12 cellular contexts compared by ENCODE assay signal in the genomic region with DNA sequence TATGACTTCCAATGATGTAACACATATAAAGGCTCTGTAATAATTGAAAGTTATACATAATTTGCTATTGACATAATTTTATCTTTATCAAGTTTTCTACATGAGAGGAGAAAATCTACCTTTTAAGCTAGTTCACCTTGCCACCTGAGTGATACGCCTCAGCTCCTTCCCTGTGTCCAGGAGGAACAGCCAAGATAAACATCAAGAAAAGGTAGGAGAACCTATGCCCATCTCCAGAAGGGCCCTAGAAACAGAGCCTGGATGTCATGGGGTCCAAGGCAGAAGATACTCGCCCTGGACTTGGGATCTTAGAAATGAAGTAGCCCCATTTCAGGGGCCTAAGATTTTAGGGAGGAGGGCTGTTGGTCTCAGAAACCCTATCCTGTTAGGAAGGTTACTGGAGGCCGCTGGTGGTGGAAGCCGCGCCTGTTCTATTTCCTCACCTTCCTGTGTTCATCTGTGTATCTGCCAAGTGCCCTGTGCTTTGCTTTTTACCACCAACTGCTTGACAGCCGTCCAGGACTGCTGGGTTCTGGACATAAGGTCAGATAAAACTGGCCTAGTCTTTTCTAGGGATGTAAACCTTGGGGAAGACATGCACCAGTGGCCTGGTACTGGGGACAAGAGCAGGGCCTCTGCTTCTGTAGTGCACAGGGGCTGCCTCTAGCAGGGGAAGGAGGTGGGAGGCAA.
DNase-seq lines count a peak whose midpoint lies in the region; ATAC-seq and TF ChIP-seq lines count a peak whose summit lies in the region.
"Had no signal": no experiment of that assay in that cellular context is flagged by ENCODE, and none has a peak within 500 bp of the region (broad histone marks: within the 10 kb centered on the region; RNA-seq: fewer than 3 reads in every experiment).

No MANE protein-coding gene starts in this region.

- no peaks in the 10 kb centered on the region; the same call in 1 of the 2 replicates for H3K36me3 ChIP-seq in RWPE2 (ENCODE audit: low read depth)
- H3K36me3 ChIP-seq in mucosa of descending colon (ENCODE audit: low read depth) = no peaks in the 10 kb centered on the region
- no peaks in the 10 kb centered on the region for H3K36me3 ChIP-seq in mesendoderm (ENCODE audit: control insufficient read depth, insufficient read depth, low read length)

- H3K4me1 ChIP-seq in RWPE2 (ENCODE audit: insufficient read depth, poor library complexity, severe bottlenecking) (peaks cover 35% of the 10 kb centered on the region), mucosa of descending colon (ENCODE audit: low read depth) (peaks cover 25% of the 10 kb centered on the region), mesendoderm (ENCODE audit: control insufficient read depth, low read depth, low read length) (no peaks in the 10 kb centered on the region)

- no peak for ATAC-seq in RWPE2 (ENCODE audit: low read depth)
- ATAC-seq in mucosa of descending colon = peak; percentile 73
- ATAC-seq: activated CD8-positive, alpha-beta T cell treated with anti-CD3 and anti-CD28 coated beads for 36 hours; naive thymus-derived CD4-positive, alpha-beta T cell had no signal

- intact Hi-C loops in mucosa of descending colon (cut with DNase I, micrococcal nuclease) = no loop called here

- H3K9ac ChIP-seq in mesendoderm (ENCODE audit: low read length) = no peak overlapping the region

- no peak overlapping the region for H3K4me3 Mint-ChIP-seq in type B pancreatic cell
- H3K4me3 Mint-ChIP-seq: activated CD8-positive, alpha-beta T cell treated with anti-CD3 and anti-CD28 coated beads for 36 hours; naive thymus-derived CD4-positive, alpha-beta T cell had no signal

- H2AK5ac ChIP-seq in mesendoderm (ENCODE audit: low read length) = no peak overlapping the region

- H3K27me3 ChIP-seq in RWPE2 (ENCODE audit: insufficient read depth, poor library complexity, severe bottlenecking) (no peaks in the 10 kb centered on the region), mesendoderm (ENCODE audit: insufficient read depth, low read length, poor library complexity) (no peaks in the 10 kb centered on the region)

- peak overlapping the region; percentile 88 for H3K27ac Mint-ChIP-seq in type B pancreatic cell
- H3K27ac Mint-ChIP-seq: activated CD8-positive, alpha-beta T cell treated with anti-CD3 and anti-CD28 coated beads for 36 hours had no signal

- no peaks in the 10 kb centered on the region for H3K9me3 Mint-ChIP-seq in type B pancreatic cell
- H3K9me3 Mint-ChIP-seq: activated CD8-positive, alpha-beta T cell treated with anti-CD3 and anti-CD28 coated beads for 36 hours; naive thymus-derived CD4-positive, alpha-beta T cell had no signal

- H3K79me1 ChIP-seq in mesendoderm (ENCODE audit: low read length) = peaks cover 16% of the 10 kb centered on the region

- no peak overlapping the region for H3K18ac ChIP-seq in mesendoderm (ENCODE audit: low read length)

- DNase-seq in RWPE2 (ENCODE audit: low spot score) = no peak
- DNase-seq in fibroblast of mammary gland (ENCODE audit: low read depth) = peak; percentile 48
- peak in 1 of 3 donors; percentile 48 for DNase-seq in mucosa of descending colon
- DNase-seq in type B pancreatic cell (ENCODE audit: extremely low spot score, unreplicated experiment) = no peak
- no peak for DNase-seq in mesendoderm
- DNase-seq in NCI-H2029 treated with DMSO at 0.1 percent for 48 hours (lab: John Stamatoyannopoulos, UW) = no peak
- no peak for DNase-seq in stimulated activated CD8-positive, alpha-beta memory T cell treated with anti-CD3 and anti-CD28 coated beads, Interleukin-4, amount 100 ng/mL, for 48 hours
- DNase-seq: activated CD8-positive, alpha-beta T cell treated with anti-CD3 and anti-CD28 coated beads for 36 hours; amniotic stem cell; head of caudate nucleus; naive thymus-derived CD4-positive, alpha-beta T cell had no signal

- H3K23ac ChIP-seq in mesendoderm (ENCODE audit: low read length) = no peak overlapping the region

- H2BK5ac ChIP-seq in mesendoderm (ENCODE audit: low read length) = no peak overlapping the region

- no peak overlapping the region for H3K4ac ChIP-seq in mesendoderm (ENCODE audit: low read depth, low read length)

- H3K4me3 ChIP-seq in RWPE2 (ENCODE audit: severe bottlenecking) (no peak overlapping the region), fibroblast of mammary gland (ENCODE audit: control insufficient read depth, low read depth, low read length) (no peak overlapping the region), mucosa of descending colon (no peak overlapping the region), mesendoderm (ENCODE audit: low read length) (no peak overlapping the region)
- H3K4me3 ChIP-seq: SK-N-MC had no signal

- H3K4me1 Mint-ChIP-seq in type B pancreatic cell (ENCODE audit: unreplicated experiment) = peaks cover 43% of the 10 kb centered on the region

- H3K27ac ChIP-seq in RWPE2 (ENCODE audit: poor library complexity, severe bottlenecking) (peak overlapping the region; percentile 42), mesendoderm (ENCODE audit: low read depth, low read length) (no peak overlapping the region)
- H3K27ac ChIP-seq: SK-N-MC had no signal

- H3K79me2 ChIP-seq in mesendoderm (ENCODE audit: control insufficient read depth, insufficient read depth, low read length) = peaks cover 33% of the 10 kb centered on the region

- no peaks in the 10 kb centered on the region for H3K9me3 ChIP-seq in RWPE2 (ENCODE audit: severe bottlenecking)
- no peaks in the 10 kb centered on the region for H3K9me3 ChIP-seq in mucosa of descending colon

- H2BK15ac ChIP-seq in mesendoderm (replicated peaks; ENCODE audit: low read depth) = no peak overlapping the region

- H3K4me2 ChIP-seq in mesendoderm (ENCODE audit: low read length) = no peak overlapping the region

- no peak overlapping the region for H2BK120ac ChIP-seq in mesendoderm (ENCODE audit: low read depth, low read length)

- H3K56ac ChIP-seq in mesendoderm (ENCODE audit: low read length) = no peak overlapping the region

- peaks cover 9% of the 10 kb centered on the region for H3K36me3 Mint-ChIP-seq in type B pancreatic cell

- no CpG with 5 or more reads among the region's 6 CpGs for WGBS in mesendoderm (ENCODE audit: extremely low coverage, insufficient coverage, low lambda C conversion rate)

- H3K27me3 Mint-ChIP-seq in type B pancreatic cell = no peaks in the 10 kb centered on the region
- H3K27me3 Mint-ChIP-seq: activated CD8-positive, alpha-beta T cell treated with anti-CD3 and anti-CD28 coated beads for 36 hours; naive thymus-derived CD4-positive, alpha-beta T cell had no signal

- no peak overlapping the region for H4K5ac ChIP-seq in mesendoderm (ENCODE audit: low read length)

- no peak overlapping the region for H4K8ac ChIP-seq in mesendoderm (ENCODE audit: low read depth, low read length)

- TF ChIP-seq CTCF in RWPE2 (IDR thresholded peaks at IDR 0.05; ENCODE audit: poor library complexity, severe bottlenecking) (no peak), fibroblast of mammary gland (conservative IDR thresholded peaks at IDR 0.05; ENCODE audit: control insufficient read depth, insufficient read depth, low read depth, low read length) (no peak), mucosa of descending colon (IDR thresholded peaks at IDR 0.05) (no peak), type B pancreatic cell (conservative IDR thresholded peaks at IDR 0.05) (no peak)
